In genomic region chr20:33672426-33673114, GRCh38 we compare ENCODE assay signal across 10 cellular contexts. TPM values are rescaled to one million over a fixed set of nuclear protein-coding genes. Genes with fewer than 3 reads are reported as not detected.
A peak's percentile ranks its signal among the peaks of the same experiment; 100 is the strongest.
DNase-seq lines count a peak whose midpoint lies in the region; ATAC-seq and TF ChIP-seq lines count a peak whose summit lies in the region.
"Had no signal": no experiment of that assay in that cellular context is flagged by ENCODE, and none has a peak within 500 bp of the region (broad histone marks: within the 10 kb centered on the region; RNA-seq: fewer than 3 reads in every experiment).

No MANE protein-coding gene starts in this region.

- no TSS peak for BruUV-seq in A673 (replicated peaks; lab: Mats Ljungman, UMichigan)

- CTCF ChIA-PET in A673 (lab: Charles Lee) = interaction anchor here (1.3 kb wide), 1 partner anchor 59 kb away, joined by 3 read pairs; the partner anchor contains the start of gene ZNF341
- CTCF ChIA-PET in HEK293 (lab: Yijun Ruan, JAX) = no interaction called here

- H3K27ac ChIP-seq in A673 (ENCODE audit: low read depth, low read length, poor library complexity, severe bottlenecking) = peak overlapping the region; percentile 88
- H3K27ac ChIP-seq in HEK293 (ENCODE audit: extremely low read depth, low read depth, low read length) = no peak overlapping the region
- no peak overlapping the region for H3K27ac ChIP-seq in mucosa of rectum (ENCODE audit: low read depth in 2 of 2, low read length in 2 of 2)

- H3K9me3 ChIP-seq in A673 (ENCODE audit: low read depth, low read length, poor library complexity, severe bottlenecking) (no peaks in the 10 kb centered on the region), HEK293 (ENCODE audit: control insufficient read depth, insufficient read depth, low read depth, low read length) (no peaks in the 10 kb centered on the region), mucosa of rectum (ENCODE audit: control insufficient read depth in 2 of 2, low read length in 2 of 2) (no peaks in the 10 kb centered on the region)

- H3K9ac ChIP-seq in mucosa of rectum (ENCODE audit: low read depth in 1 of 2, low read length in 2 of 2) = no peak overlapping the region

- TF ChIP-seq CTCF in A673 (conservative IDR thresholded peaks at IDR 0.05; ENCODE audit: low read depth, low read length) (no peak), HEK293 (tag by site-specific recombination; IDR thresholded peaks at IDR 0.05) (no peak)

- H3K36me3 Mint-ChIP-seq in activated naive CD8-positive, alpha-beta T cell = no peaks in the 10 kb centered on the region

- peak overlapping the region; percentile 86 for H3K4me3 Mint-ChIP-seq in activated naive CD8-positive, alpha-beta T cell

- H3K36me3 ChIP-seq in A673 (ENCODE audit: insufficient read depth, low read length, poor library complexity, severe bottlenecking) (peaks cover 25% of the 10 kb centered on the region), HEK293 (ENCODE audit: control insufficient read depth in 2 of 2, insufficient read depth in 1 of 2, low read length in 2 of 2) (peaks cover 1 to 67% of the 10 kb centered on the region in 2 experiments; a peak in 2 of 3 replicates), mucosa of rectum (ENCODE audit: control insufficient read depth in 2 of 2, insufficient read depth in 2 of 2, low read length in 2 of 2) (peaks cover 13 to 20% of the 10 kb centered on the region in 2 donors)

- H3K27me3 Mint-ChIP-seq in activated naive CD8-positive, alpha-beta T cell = no peaks in the 10 kb centered on the region

- H3K4me1 Mint-ChIP-seq in activated naive CD8-positive, alpha-beta T cell (ENCODE audit: low read depth) = peaks cover 21% of the 10 kb centered on the region

- intact Hi-C loops in A673 (cut with micrococcal nuclease; ENCODE audit: unreplicated experiment) = no loop called here

- peak; percentile 89 for DNase-seq in A673 (ENCODE audit: low spot score)
- DNase-seq in stimulated activated naive CD4-positive, alpha-beta T cell treated with Interleukin-2 at 50 U/mL for 16 hours (lab: John Stamatoyannopoulos, UW) = no peak
- no peak for DNase-seq in KG1 (lab: John Stamatoyannopoulos, UW)
- DNase-seq: T1000 had no signal

- H3K4me1 ChIP-seq in A673 (ENCODE audit: insufficient read depth, low read length, poor library complexity, severe bottlenecking) = peaks cover 37% of the 10 kb centered on the region
- no peaks in the 10 kb centered on the region; the same call in 1 of the 2 replicates for H3K4me1 ChIP-seq in HEK293 (ENCODE audit: control insufficient read depth, insufficient read depth, low read length)
- peaks cover 36 to 46% of the 10 kb centered on the region in 2 donors for H3K4me1 ChIP-seq in mucosa of rectum (ENCODE audit: control insufficient read depth in 2 of 2, insufficient read depth in 2 of 2, low read length in 2 of 2)

- H3K27me3 ChIP-seq in A673 (replicated peaks; ENCODE audit: insufficient read depth, low read depth, low read length, poor library complexity) (no peaks in the 10 kb centered on the region), mucosa of rectum (ENCODE audit: control insufficient read depth in 2 of 2, insufficient read depth in 2 of 2, low read length in 2 of 2) (no peaks in the 10 kb centered on the region)

- H3K4me3 ChIP-seq in A673 (ENCODE audit: low read depth, low read length, poor library complexity, severe bottlenecking) (peak overlapping the region; percentile 78), HEK293 (ENCODE audit: low read depth, low read length) (peak overlapping the region; percentile 61; the same call in 1 of the 2 replicates), mucosa of rectum (ENCODE audit: low read length in 2 of 2) (peak overlapping the region; percentile 74 to 82)

- ATAC-seq in GM18519 (IDR thresholded peaks at IDR 0.05; ENCODE audit: low FRiP score, unreplicated experiment) (no peak), GM21526 (IDR thresholded peaks at IDR 0.05; ENCODE audit: low FRiP score, unreplicated experiment) (no peak)

- POLR2A ChIA-PET in A673 (lab: Charles Lee; ENCODE audit: low non-redundant PET) = interaction anchor here (1.3 kb wide), 1 partner anchor 12 kb away, joined by 6 read pairs; no protein-coding TSS in a partner anchor
- POLR2A ChIA-PET in HEK293 (lab: Yijun Ruan, JAX) = interaction anchor here (1.0 to 1.9 kb wide), 2 partner anchors 9 to 13 kb away, joined by 3 to 8 read pairs; no protein-coding TSS in a partner anchor

- no peaks in the 10 kb centered on the region for H3K9me3 Mint-ChIP-seq in activated naive CD8-positive, alpha-beta T cell (ENCODE audit: low read depth)

- no peak overlapping the region for H3K27ac Mint-ChIP-seq in activated naive CD8-positive, alpha-beta T cell

TF ChIP-seq in HEK293, 187 proteins besides CTCF, POLR2A, EP300 and RAD21:
- TF ChIP-seq GLIS1 (tag by site-specific recombination; IDR thresholded peaks at IDR 0.05) = peak; percentile 89
- TF ChIP-seq ZNF341 (tag by site-specific recombination; IDR thresholded peaks at IDR 0.05; ENCODE audit: low read depth) = peak; percentile 27; the same call in 1 of the 2 replicates
- TF ChIP-seq GLIS2 (tag by site-specific recombination; IDR thresholded peaks at IDR 0.05) = peak; percentile 87
- TF ChIP-seq ZNF132 (tag by site-specific recombination; IDR thresholded peaks at IDR 0.05; ENCODE audit: borderline replicate concordance) = no peak
- TF ChIP-seq KLF10 (tag by site-specific recombination; IDR thresholded peaks at IDR 0.05) = no peak
- no peak for TF ChIP-seq ZNF768 (tag by site-specific recombination; IDR thresholded peaks at IDR 0.05)
- peak; percentile 100 for TF ChIP-seq ZIC2 (tag by site-specific recombination; IDR thresholded peaks at IDR 0.05)
- TF ChIP-seq ZNF18 (tag by site-specific recombination; IDR thresholded peaks at IDR 0.05) = no peak
- TF ChIP-seq ZNF157 (tag by site-specific recombination; IDR thresholded peaks at IDR 0.05) = no peak
- TF ChIP-seq ZNF596 (tag by site-specific recombination; IDR thresholded peaks at IDR 0.05) = no peak
- no peak for TF ChIP-seq ZNF202 (tag by site-specific recombination; IDR thresholded peaks at IDR 0.05; ENCODE audit: borderline replicate concordance)
- TF ChIP-seq ZNF571 (tag by site-specific recombination; IDR thresholded peaks at IDR 0.05) = no peak
- no peak for TF ChIP-seq ZNF670 (tag by site-specific recombination; IDR thresholded peaks at IDR 0.05; ENCODE audit: low read depth)

RNA-seq across cellular contexts. Expression of gene NECAB3, which starts 1.7 kb away (rescaled TPM):
- total RNA-seq in A673 (2021) = 83.1 and 100 TPM in 2 replicates

RNA-seq across cellular contexts. Expression of gene ACTL10, which starts 5.8 kb away (rescaled TPM):
- total RNA-seq in A673 (2021) = 0.39 and 0.47 TPM in 2 replicates

RNA-seq across cellular contexts. Expression of gene C20orf144, which starts 10.4 kb away (rescaled TPM):
- 0.13 and 0.22 TPM in 2 replicates for total RNA-seq in A673 (2021)
- total RNA-seq: mesenteric fat pad had no signal

RNA-seq across cellular contexts. Expression of gene E2F1, which starts 13.6 kb away (rescaled TPM):
- total RNA-seq in A673 (2021) = 86.0 and 87.0 TPM in 2 replicates

RNA-seq across cellular contexts. Expression of gene PXMP4, which starts 47.5 kb away (rescaled TPM):
- 7.5 and 9.7 TPM in 2 replicates for total RNA-seq in A673 (2021)
